In genomic region chr6:157891544-157892362, GRCh38 we compare ENCODE assay signal across 18 cellular contexts.
DNase-seq lines count a peak whose midpoint lies in the region; ATAC-seq lines count a peak whose summit lies in the region.
"Had no signal": no experiment of that assay in that cellular context is flagged by ENCODE, and none has a peak within 500 bp of the region (broad histone marks: within the 10 kb centered on the region; RNA-seq: fewer than 3 reads in every experiment).

No MANE protein-coding gene starts in this region.

- H3K27me3 ChIP-seq in CD4-positive, alpha-beta memory T cell (ENCODE audit: insufficient read depth, low read length): no peaks in the 10 kb centered on the region
- H3K27me3 ChIP-seq: left lung, right atrium auricular region had no signal

- H3K36me3 ChIP-seq in CD4-positive, alpha-beta memory T cell (ENCODE audit: insufficient read depth, low read length): no peaks in the 10 kb centered on the region

- H3K4me3 Mint-ChIP-seq in CD4-positive, alpha-beta memory T cell: peak overlapping the region; percentile 0 to 75 (median 48)
- H3K4me3 Mint-ChIP-seq in activated naive CD8-positive, alpha-beta T cell treated with anti-CD3 and anti-CD28 coated beads, Interleukin-2, amount 10 ng/mL, durations not matched to agents 7 days and 5 days: peak overlapping the region; percentile 70
- H3K4me3 Mint-ChIP-seq in naive B cell: peak overlapping the region in 2 of 8 donors; percentile 14 to 34
- H3K4me3 Mint-ChIP-seq: nephron had no signal

- H3K27me3 Mint-ChIP-seq in CD4-positive, alpha-beta memory T cell: no peaks in the 10 kb centered on the region
- no peaks in the 10 kb centered on the region for H3K27me3 Mint-ChIP-seq in activated naive CD8-positive, alpha-beta T cell treated with anti-CD3 and anti-CD28 coated beads, Interleukin-2, amount 10 ng/mL, durations not matched to agents 7 days and 5 days
- no peaks in the 10 kb centered on the region for H3K27me3 Mint-ChIP-seq in naive B cell

- H3K36me3 Mint-ChIP-seq in CD4-positive, alpha-beta memory T cell: peaks cover 34 to 35% of the 10 kb centered on the region in 2 donors
- H3K36me3 Mint-ChIP-seq in activated naive CD8-positive, alpha-beta T cell treated with anti-CD3 and anti-CD28 coated beads, Interleukin-2, amount 10 ng/mL, durations not matched to agents 7 days and 5 days: peaks cover 22% of the 10 kb centered on the region
- H3K36me3 Mint-ChIP-seq in naive B cell: peaks cover 38 to 55% of the 10 kb centered on the region in 2 donors

- H3K9me3 ChIP-seq in CD4-positive, alpha-beta memory T cell (ENCODE audit: control insufficient read depth in 1 of 2, low read length in 2 of 2): no peaks in the 10 kb centered on the region
- H3K9me3 ChIP-seq: left lung, right atrium auricular region had no signal

- peak overlapping the region; percentile 35 for H3K27ac ChIP-seq in CD4-positive, alpha-beta memory T cell (ENCODE audit: low read depth, low read length)
- H3K27ac ChIP-seq: C4-2B, left lung, right atrium auricular region, SK-N-MC had no signal

- H3K27ac Mint-ChIP-seq in CD4-positive, alpha-beta memory T cell: peak overlapping the region; percentile 12 to 94 (median 88)
- H3K27ac Mint-ChIP-seq in activated naive CD8-positive, alpha-beta T cell treated with anti-CD3 and anti-CD28 coated beads, Interleukin-2, amount 10 ng/mL, durations not matched to agents 7 days and 5 days: peak overlapping the region; percentile 59
- H3K27ac Mint-ChIP-seq in naive B cell: peak overlapping the region; percentile 54 to 89 (median 80)
- H3K27ac Mint-ChIP-seq: nephron had no signal

- POLR2A ChIA-PET in CD4-positive, alpha-beta memory T cell (lab: Charles Lee; ENCODE audit: partially characterized antibody): no interaction called here
- POLR2A ChIA-PET in activated naive CD8-positive, alpha-beta T cell treated with anti-CD3 and anti-CD28 coated beads, Interleukin-2, amount 10 ng/mL, durations not matched to agents 7 days and 5 days (lab: Charles Lee): no interaction called here

- peaks cover 26 to 50% (median 29%) of the 10 kb centered on the region in 4 donors for H3K4me1 Mint-ChIP-seq in CD4-positive, alpha-beta memory T cell
- peaks cover 27% of the 10 kb centered on the region for H3K4me1 Mint-ChIP-seq in activated naive CD8-positive, alpha-beta T cell treated with anti-CD3 and anti-CD28 coated beads, Interleukin-2, amount 10 ng/mL, durations not matched to agents 7 days and 5 days
- peaks cover 23 to 27% (median 25%) of the 10 kb centered on the region in 3 donors for H3K4me1 Mint-ChIP-seq in naive B cell

- peaks cover 21% of the 10 kb centered on the region for H3K4me1 ChIP-seq in CD4-positive, alpha-beta memory T cell (ENCODE audit: insufficient read depth, low read length)
- H3K4me1 ChIP-seq: right atrium auricular region had no signal

- CTCF ChIA-PET in CD4-positive, alpha-beta memory T cell (lab: Charles Lee; ENCODE audit: partially characterized antibody): interaction anchor here (1.0 to 2.1 kb wide), 6 partner anchors 10 to 135 kb away, joined by 3 to 6 read pairs (median 4); no protein-coding TSS in a partner anchor

- DNase-seq in CD4-positive, alpha-beta memory T cell: no peak
- peak; percentile 46 for DNase-seq in KBM-7
- no peak for DNase-seq in activated naive CD8-positive, alpha-beta T cell treated with anti-CD3 and anti-CD28 coated beads, Interleukin-2, amount 10 ng/mL, durations not matched to agents 7 days and 5 days
- no peak for DNase-seq in naive B cell
- no peak for DNase-seq in AG08395 (ENCODE audit: low spot score)
- DNase-seq in kidney tubule cell (ENCODE audit: low spot score): no peak
- DNase-seq: activated gamma-delta T cell; GDM1; IMR-90; left lung; NCI-H1417 treated with DMSO at 0.1 percent for 48 hours; stimulated activated CD4-positive, alpha-beta T cell treated with anti-CD3 and anti-CD28 coated beads, Interleukin-4, amount 100 ng/mL, for 1 hour had no signal

- in situ Hi-C loops in KBM-7 (cut with MboI; ENCODE audit: low pct_unique_long_range_greater_than_20kb, low sequenced_read_pairs): no loop called here

- peak; percentile 27 for ATAC-seq in activated naive CD8-positive, alpha-beta T cell treated with anti-CD3 and anti-CD28 coated beads, Interleukin-2, amount 10 ng/mL, durations not matched to agents 7 days and 5 days (ENCODE audit: low read depth)
- ATAC-seq in naive B cell (ENCODE audit: low read depth in 2 of 2) (no peak), HG02678 (IDR thresholded peaks at IDR 0.05; ENCODE audit: unreplicated experiment) (no peak), GM21717 (IDR thresholded peaks at IDR 0.05; ENCODE audit: unreplicated experiment) (no peak)
- ATAC-seq: left lung had no signal

- intact Hi-C loops in CD4-positive, alpha-beta memory T cell (cut with micrococcal nuclease): no loop called here

- no peaks in the 10 kb centered on the region for H3K9me3 Mint-ChIP-seq in CD4-positive, alpha-beta memory T cell
- H3K9me3 Mint-ChIP-seq in activated naive CD8-positive, alpha-beta T cell treated with anti-CD3 and anti-CD28 coated beads, Interleukin-2, amount 10 ng/mL, durations not matched to agents 7 days and 5 days: no peaks in the 10 kb centered on the region
- H3K9me3 Mint-ChIP-seq in naive B cell: no peaks in the 10 kb centered on the region
- H3K9me3 Mint-ChIP-seq: nephron had no signal

- H3K4me3 ChIP-seq in CD4-positive, alpha-beta memory T cell (ENCODE audit: low read length in 2 of 2): no peak overlapping the region
- H3K4me3 ChIP-seq: left lung, right atrium auricular region, SK-N-MC had no signal
